8 cellular contexts compared by ENCODE assay signal in the genomic region with DNA sequence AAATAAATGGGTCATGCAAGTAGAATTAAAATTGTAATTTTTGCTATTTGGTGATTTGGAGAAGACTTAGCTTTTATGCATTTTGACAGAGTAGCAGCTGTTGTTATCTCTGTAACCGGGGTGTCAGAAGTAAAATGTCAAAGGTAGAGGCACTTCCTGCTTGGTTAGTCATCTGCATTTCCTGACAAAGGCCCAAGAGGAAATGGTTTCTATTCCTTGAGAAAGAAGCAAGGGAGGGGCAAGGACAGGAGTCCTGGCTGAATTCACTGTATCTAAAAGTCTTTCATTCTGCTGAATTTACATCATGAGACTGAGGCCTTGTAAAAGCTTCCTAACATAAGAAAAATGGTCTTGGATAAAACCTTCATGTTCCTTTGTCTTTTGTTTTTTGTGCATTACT.
DNase-seq lines count a peak whose midpoint lies in the region; ATAC-seq and TF ChIP-seq lines count a peak whose summit lies in the region.

No MANE protein-coding gene starts in this region.

- no peaks in the 10 kb centered on the region for H3K4me1 ChIP-seq in BE2C

- H3K36me3 Mint-ChIP-seq in IgD-negative memory B cell = peaks cover 1% of the 10 kb centered on the region

- intact Hi-C loops in Right ventricle myocardium inferior (cut with DNase I) = no loop called here

- peak; percentile 20 for DNase-seq in epithelial cell of prostate (ENCODE audit: low read depth, low spot score)
- DNase-seq in DMS79 (lab: John Stamatoyannopoulos, UW) = no peak
- no peak for DNase-seq in BE2C
- DNase-seq in stimulated activated CD4-positive, alpha-beta T cell treated with anti-CD3 and anti-CD28 coated beads, Interleukin-4, amount 100 ng/mL, for 1 hour = no peak
- DNase-seq in Right ventricle myocardium inferior (ENCODE audit: missing footprints) = no peak

- no peaks in the 10 kb centered on the region for H3K27me3 ChIP-seq in BE2C

- peak overlapping the region; percentile 56 to 94 (median 92) for H3K27ac Mint-ChIP-seq in IgD-negative memory B cell

- H3K4me1 Mint-ChIP-seq in IgD-negative memory B cell = peaks cover 51 to 79% (median 72%) of the 10 kb centered on the region in 3 donors

- no peaks in the 10 kb centered on the region for H3K9me3 ChIP-seq in BE2C

- H3K36me3 ChIP-seq in BE2C = no peaks in the 10 kb centered on the region

- H3K27ac ChIP-seq in epithelial cell of prostate = no peak overlapping the region

- no peaks in the 10 kb centered on the region for H3K27me3 Mint-ChIP-seq in IgD-negative memory B cell

- no peaks in the 10 kb centered on the region for H3K9me3 Mint-ChIP-seq in IgD-negative memory B cell

- peak overlapping the region; percentile 10 to 87 (median 69) for H3K4me3 Mint-ChIP-seq in IgD-negative memory B cell

- TF ChIP-seq CTCF in BE2C (IDR thresholded peaks at IDR 0.05; ENCODE audit: low read depth, low read length) = no peak

- H3K4me3 ChIP-seq in BE2C (ENCODE audit: low read depth, low read length) = no peak overlapping the region

- peak; percentile 72 for ATAC-seq in GM18498 (IDR thresholded peaks at IDR 0.05; ENCODE audit: unreplicated experiment)
- peak; percentile 62 for ATAC-seq in GM21786 (IDR thresholded peaks at IDR 0.05; ENCODE audit: unreplicated experiment)
- ATAC-seq in Right ventricle myocardium inferior = no peak
